Comparison of ENCODE assay signal across 22 cellular contexts in the genomic region with DNA sequence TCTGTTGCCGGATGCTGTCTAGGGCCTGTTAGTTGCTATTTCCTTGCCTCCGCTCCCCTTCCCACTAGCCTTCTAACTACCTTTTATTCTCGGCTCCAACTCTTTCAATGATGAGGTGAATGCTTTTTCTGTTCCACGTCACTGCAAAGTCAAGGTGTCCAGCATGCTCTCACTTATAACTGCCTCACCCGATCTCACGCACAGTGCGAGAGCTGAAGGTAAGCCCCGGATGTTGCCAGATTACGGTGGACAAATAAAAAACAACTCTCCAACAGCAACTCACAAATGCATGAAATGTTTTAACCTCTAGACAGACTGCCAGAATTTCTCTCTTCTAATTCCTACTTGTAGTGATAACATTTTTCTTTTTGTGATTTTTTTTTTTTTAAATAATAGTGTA.
"Had no signal": no experiment of that assay in that cellular context is flagged by ENCODE, and none has a peak within 500 bp of the region (broad histone marks: within the 10 kb centered on the region; RNA-seq: fewer than 3 reads in every experiment).

No MANE protein-coding gene starts in this region.

- H3K4me1 ChIP-seq: esophagus squamous epithelium, gastroesophageal sphincter, heart left ventricle, tibial nerve had no signal

- H3K36me3 Mint-ChIP-seq: activated CD4-positive, alpha-beta memory T cell treated with anti-CD3 and anti-CD28 coated beads for 36 hours; activated naive CD8-positive, alpha-beta T cell treated with anti-CD3 and anti-CD28 coated beads for 36 hours; memory B cell had no signal

- H3K27me3 ChIP-seq: gastroesophageal sphincter, heart left ventricle, right lobe of liver, tibial nerve had no signal

- H3K9me3 ChIP-seq: esophagus squamous epithelium, gastroesophageal sphincter, heart left ventricle, right lobe of liver, tibial nerve had no signal

- H3K4me3 ChIP-seq: coronary artery, esophagus squamous epithelium, gastroesophageal sphincter, heart left ventricle, right lobe of liver, skin epidermis, tibial nerve had no signal

- H3K27ac ChIP-seq: coronary artery, esophagus squamous epithelium, gastroesophageal sphincter, heart left ventricle, right lobe of liver, skin epidermis, tibial nerve had no signal

- ATAC-seq: gastroesophageal sphincter, heart left ventricle, left cardiac atrium had no signal

- H3K4me3 Mint-ChIP-seq: activated CD4-positive, alpha-beta memory T cell treated with anti-CD3 and anti-CD28 coated beads for 36 hours; activated naive CD8-positive, alpha-beta T cell treated with anti-CD3 and anti-CD28 coated beads for 36 hours; memory B cell; nephron; stimulated activated naive CD8-positive, alpha-beta T cell treated with anti-CD3 and anti-CD28 coated beads, Interleukin-15, Interleukin-2, amounts not matched to agents 100 ng/mL and 50 ng/mL, for 24 hours had no signal

- H3K27ac Mint-ChIP-seq: activated CD4-positive, alpha-beta memory T cell treated with anti-CD3 and anti-CD28 coated beads for 36 hours; activated naive CD8-positive, alpha-beta T cell treated with anti-CD3 and anti-CD28 coated beads for 36 hours; memory B cell; stimulated activated naive CD8-positive, alpha-beta T cell treated with anti-CD3 and anti-CD28 coated beads, Interleukin-15, Interleukin-2, amounts not matched to agents 100 ng/mL and 50 ng/mL, for 24 hours had no signal

- DNase-seq: activated CD4-positive, alpha-beta memory T cell treated with anti-CD3 and anti-CD28 coated beads for 36 hours; activated CD4-positive, alpha-beta T cell treated with anti-CD3 and anti-CD28 coated beads for 4 hours; activated CD4-positive, CD25-positive, alpha-beta regulatory T cell; activated naive CD4-positive, alpha-beta T cell treated with Interleukin-2 at 50 U/mL for 16 hours; activated naive CD8-positive, alpha-beta T cell treated with anti-CD3 and anti-CD28 coated beads for 36 hours; activated T-cell treated with anti-CD3 and anti-CD28 coated beads, Interleukin-2, amount 50 U/mL, for 48 hours; cerebellar nuclear complex; esophagus squamous epithelium; heart left ventricle; islet precursor cell; left cardiac atrium; right lobe of liver; stimulated activated CD4-positive, alpha-beta T cell treated with anti-CD3 and anti-CD28 coated beads, Interleukin-1b, Interleukin-23, amount 100 ng/mL, for 48 hours; substantia nigra; T1000 had no signal

- H3K9me3 Mint-ChIP-seq: activated CD4-positive, alpha-beta memory T cell treated with anti-CD3 and anti-CD28 coated beads for 36 hours; activated naive CD8-positive, alpha-beta T cell treated with anti-CD3 and anti-CD28 coated beads for 36 hours; memory B cell; nephron; stimulated activated naive CD8-positive, alpha-beta T cell treated with anti-CD3 and anti-CD28 coated beads, Interleukin-15, Interleukin-2, amounts not matched to agents 100 ng/mL and 50 ng/mL, for 24 hours had no signal
